Comparison of ENCODE assay signal across 11 cellular contexts in genomic region chr1:39189592-39190041, GRCh38. TPM values are rescaled to one million over a fixed set of nuclear protein-coding genes. Genes with fewer than 3 reads are reported as not detected.
DNase-seq lines count a peak whose midpoint lies in the region; ATAC-seq and TF ChIP-seq lines count a peak whose summit lies in the region.
"Had no signal": no experiment of that assay in that cellular context is flagged by ENCODE, and none has a peak within 500 bp of the region (broad histone marks: within the 10 kb centered on the region; RNA-seq: fewer than 3 reads in every experiment).

No MANE protein-coding gene starts in this region.

- no peaks in the 10 kb centered on the region for H3K9me2 ChIP-seq in PC-9 (ENCODE audit: insufficient read depth)

- no peaks in the 10 kb centered on the region for H3K9me3 Mint-ChIP-seq in chondrocyte (ENCODE audit: low read depth)

- H3K4me2 ChIP-seq in PC-9 (peak overlapping the region; percentile 32), osteoblast (ENCODE audit: insufficient read depth, low read length) (peak overlapping the region; percentile 6)

- CTCF ChIA-PET in PC-9 (lab: Charles Lee) (interaction anchor here (0.6 to 2.9 kb wide), 4 partner anchors 17 to 330 kb away, joined by 3 to 14 read pairs (median 6); partner anchors contain the start of gene RRAGC), RWPE1 (lab: Yijun Ruan, JAX) (interaction anchor here (3.8 kb wide), 2 partner anchors 83 to 91 kb away, joined by 22 to 32 read pairs; no protein-coding TSS in a partner anchor), HEK293T (lab: Yijun Ruan, JAX) (interaction anchor here (1.8 to 2.0 kb wide), 2 partner anchors 19 to 91 kb away, joined by 5 read pairs; no protein-coding TSS in a partner anchor)

- H2AFZ ChIP-seq in PC-9 (no peak overlapping the region), osteoblast (ENCODE audit: low read length) (no peak overlapping the region)

- no peaks in the 10 kb centered on the region for H3K36me3 ChIP-seq in PC-9 (ENCODE audit: low read depth)
- H3K36me3 ChIP-seq in osteoblast (ENCODE audit: insufficient read depth, low read length), result no peaks in the 10 kb centered on the region
- no peaks in the 10 kb centered on the region for H3K36me3 ChIP-seq in testis (ENCODE audit: low read depth, missing control alignments)

- no peak overlapping the region for H3K4me3 ChIP-seq in PC-9
- no peak overlapping the region for H3K4me3 ChIP-seq in osteoblast (ENCODE audit: insufficient read depth, low read length)
- no peak overlapping the region for H3K4me3 ChIP-seq in testis

- no peaks in the 10 kb centered on the region for H3K36me3 Mint-ChIP-seq in chondrocyte (ENCODE audit: low read depth)

- H4K20me1 ChIP-seq in PC-9 (ENCODE audit: insufficient read depth) (no peaks in the 10 kb centered on the region), osteoblast (ENCODE audit: insufficient read depth, low read length) (no peaks in the 10 kb centered on the region)

- H3K4me1 ChIP-seq in PC-9 (replicated peaks; ENCODE audit: insufficient read depth) (peaks cover 71% of the 10 kb centered on the region), osteoblast (ENCODE audit: insufficient read depth, low read length) (peaks cover 51% of the 10 kb centered on the region), testis (peaks cover 12% of the 10 kb centered on the region)

- peak overlapping the region; percentile 81 for H3K27ac Mint-ChIP-seq in chondrocyte (ENCODE audit: unreplicated experiment)

- H3K9me3 ChIP-seq in PC-9 (ENCODE audit: insufficient read depth, low read depth) (no peaks in the 10 kb centered on the region), osteoblast (ENCODE audit: low read depth, low read length) (no peaks in the 10 kb centered on the region), testis (no peaks in the 10 kb centered on the region)

- 58 to 71% methylated on average over 1 of the region's 1 CpG for WGBS in testis, 2 donors

- TF ChIP-seq POLR2A in testis (IDR thresholded peaks at IDR 0.05), result no peak

- intact Hi-C loops in PC-9 (cut with micrococcal nuclease; ENCODE audit: unreplicated experiment), result loop anchor here (1.0 kb wide), 2 partner anchors 30 to 47 kb away; no protein-coding TSS in a partner anchor
- intact Hi-C loops in testis (cut with DNase I; ENCODE audit: low total_unique reads), result loop anchor here (5.0 kb wide), 1 partner anchor 82 kb away; no protein-coding TSS in a partner anchor

- H3K27me3 Mint-ChIP-seq in chondrocyte (ENCODE audit: low read depth), result no peaks in the 10 kb centered on the region

- no TSS peak for BruUV-seq in PC-9 (replicated peaks; lab: Mats Ljungman, UMichigan)

- H3K27ac ChIP-seq in PC-9 (peak overlapping the region; percentile 64), osteoblast (ENCODE audit: low read depth, low read length) (peak overlapping the region; percentile 96), RWPE1 (no peak overlapping the region), testis (no peak overlapping the region)

- H3K4me1 Mint-ChIP-seq in chondrocyte (ENCODE audit: low read depth), result peaks cover 85% of the 10 kb centered on the region

- peaks cover 65% of the 10 kb centered on the region for H3F3A ChIP-seq in PC-9 (ENCODE audit: insufficient read depth, low read depth)

- TF ChIP-seq CTCF in PC-9 (conservative IDR thresholded peaks at IDR 0.05) (no peak), chondrocyte (IDR thresholded peaks at IDR 0.05) (no peak), osteoblast (IDR thresholded peaks at IDR 0.05; ENCODE audit: extremely low read depth, low read depth, low read length) (no peak), RWPE1 (conservative IDR thresholded peaks at IDR 0.05; ENCODE audit: low read depth) (no peak), testis (IDR thresholded peaks at IDR 0.05) (no peak)

- H3K27me3 ChIP-seq in PC-9 (ENCODE audit: insufficient read depth, low read depth) (no peaks in the 10 kb centered on the region), osteoblast (ENCODE audit: insufficient read depth, low read length) (no peaks in the 10 kb centered on the region), testis (no peaks in the 10 kb centered on the region)

- DNase-seq in DMS53 treated with DMSO at 0.1 percent for 48 hours (lab: John Stamatoyannopoulos, UW; ENCODE audit: unreplicated experiment) (peak; percentile 30), PC-9 (peak in 1 of 2 experiments; percentile 86), chondrocyte (ENCODE audit: low spot score) (no peak), osteoblast (ENCODE audit: insufficient read length, low spot score, missing footprints) (peak; percentile 81), RWPE1 (ENCODE audit: low spot score) (no peak), testis (no peak), HEK293T (ENCODE audit: extremely low spot score) (no peak)
- DNase-seq: activated effector memory CD4-positive, alpha-beta T cell treated with anti-CD3 and anti-CD28 coated beads, Interleukin-2, amount 50 U/mL, for 16 hours; GF-D8; NCI-H1436 had no signal

- POLR2A ChIA-PET in PC-9 (lab: Charles Lee; ENCODE audit: unreplicated experiment), result interaction anchor here (0.6 to 0.7 kb wide), 2 partner anchors 31 to 209 kb away, joined by 4 to 5 read pairs; no protein-coding TSS in a partner anchor
- POLR2A ChIA-PET in RWPE1 (lab: Yijun Ruan, JAX; ENCODE audit: low non-redundant PET), result no interaction called here
- POLR2A ChIA-PET in HEK293T (lab: Yijun Ruan, JAX), result interaction anchor here (0.7 to 2.3 kb wide), 3 partner anchors 22 to 164 kb away, joined by 3 to 14 read pairs (median 4); partner anchors contain the start of gene NDUFS5

- ATAC-seq in GM19397 (IDR thresholded peaks at IDR 0.05; ENCODE audit: unreplicated experiment), result no peak

- H3K79me2 ChIP-seq in PC-9 (ENCODE audit: low read depth) (peaks cover 78% of the 10 kb centered on the region), osteoblast (ENCODE audit: insufficient read depth, low read length) (peaks cover 78% of the 10 kb centered on the region)

- no peak overlapping the region for H3K4me3 Mint-ChIP-seq in chondrocyte (ENCODE audit: unreplicated experiment)

TF ChIP-seq in HEK293T, 16 proteins besides CTCF, POLR2A, EP300 and RAD21:
- TF ChIP-seq ZNF384 (IDR thresholded peaks at IDR 0.05) (no peak), BHLHE40 (IDR thresholded peaks at IDR 0.05; ENCODE audit: borderline replicate concordance) (no peak), CTBP1 (IDR thresholded peaks at IDR 0.05; ENCODE audit: borderline replicate concordance) (no peak), LEF1 (IDR thresholded peaks at IDR 0.05; ENCODE audit: borderline replicate concordance) (no peak), ELF4 (IDR thresholded peaks at IDR 0.05) (no peak), TARDBP (IDR thresholded peaks at IDR 0.05) (no peak), HDGF (IDR thresholded peaks at IDR 0.05; ENCODE audit: borderline replicate concordance) (no peak), SUZ12 (IDR thresholded peaks at IDR 0.05) (no peak), L3MBTL2 (conservative IDR thresholded peaks at IDR 0.05) (no peak), NFRKB (IDR thresholded peaks at IDR 0.05) (no peak), PKNOX1 (IDR thresholded peaks at IDR 0.05) (no peak), FOXA1 (IDR thresholded peaks at IDR 0.05) (no peak), SP1 (IDR thresholded peaks at IDR 0.05) (no peak), ARNT (IDR thresholded peaks at IDR 0.05) (no peak), FOXK2 (IDR thresholded peaks at IDR 0.05) (no peak), FOXM1 (IDR thresholded peaks at IDR 0.05; ENCODE audit: borderline replicate concordance) (no peak)

RNA-seq across cellular contexts. Expression of gene MACF1, which starts 14.9 kb away (rescaled TPM):
- 189 and 199 TPM in 2 replicates for total RNA-seq in PC-9 (2021)
- 377 to 446 TPM (median 386 TPM) in 3 replicates for total RNA-seq in chondrocyte
- total RNA-seq in osteoblast, result 377 and 424 TPM in 2 replicates
- total RNA-seq in testis, result 100 to 1,000 TPM; 422 to 494 TPM
- polyA plus RNA-seq in testis (ENCODE audit: insufficient read depth, low read depth, low replicate concordance), result 136 TPM

Comparison
In these comparisons a context has a peak if more than half of its experiments do, and no peak if none do; other contexts are left out.
1. DNase-seq: peak in DMS53 treated with DMSO at 0.1 percent for 48 hours (single experiment) and osteoblast (single experiment); none in chondrocyte (single experiment), RWPE1 (single experiment), testis (single experiment) and HEK293T (single experiment).
2. H3K27ac ChIP-seq: peak in PC-9 (single experiment) and osteoblast (single experiment); none in RWPE1 (single experiment) and testis (0 of 2).